ENCODE assay signal across 14 cellular contexts in the genomic region with DNA sequence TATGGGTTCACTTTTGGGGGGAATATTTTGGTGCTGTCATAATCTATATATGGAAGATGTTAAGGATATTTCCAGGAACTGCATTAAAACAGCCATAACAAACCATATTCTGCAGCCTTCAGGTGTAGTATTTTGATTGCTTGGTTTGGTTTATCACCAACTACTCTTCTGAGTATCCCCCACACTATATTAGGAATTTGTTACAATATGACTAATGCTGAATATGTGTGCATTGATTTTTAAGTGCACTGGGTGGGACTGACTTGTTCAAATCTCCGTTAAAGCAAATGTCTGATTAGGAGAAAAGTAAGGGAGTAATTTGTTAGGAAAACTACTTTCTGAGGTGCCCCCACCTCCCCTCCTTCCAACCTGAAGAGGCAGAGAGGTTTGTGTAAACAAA. TPM values are rescaled to one million over a fixed set of nuclear protein-coding genes. Genes with fewer than 3 reads are reported as not detected.
A peak's percentile ranks its signal among the peaks of the same experiment; 100 is the strongest.
DNase-seq lines count a peak whose midpoint lies in the region; ATAC-seq and TF ChIP-seq lines count a peak whose summit lies in the region.
"Had no signal": no experiment of that assay in that cellular context is flagged by ENCODE, and none has a peak within 500 bp of the region (broad histone marks: within the 10 kb centered on the region; RNA-seq: fewer than 3 reads in every experiment).

No MANE protein-coding gene starts in this region.

- no TSS peak for BruUV-seq in PC-3 (replicated peaks; lab: Mats Ljungman, UMichigan)

- H3K4me2 ChIP-seq in PC-3 (ENCODE audit: low read length), result peak overlapping the region; percentile 19; the same call in 1 of the 2 replicates
- peak overlapping the region; percentile 12 for H3K4me2 ChIP-seq in skeletal muscle satellite cell (ENCODE audit: low read length)

- H3K4me1 ChIP-seq in PC-3 (ENCODE audit: insufficient read depth, low read length) (peaks cover 9% of the 10 kb centered on the region; the same call in 1 of the 2 replicates), skeletal muscle satellite cell (ENCODE audit: control insufficient read depth, insufficient read depth, low read length) (peaks cover 36% of the 10 kb centered on the region), upper lobe of left lung (peaks cover 66 to 76% (median 70%) of the 10 kb centered on the region in 4 donors)
- H3K4me1 ChIP-seq: BE2C had no signal

- peaks cover 12% of the 10 kb centered on the region for H3K27me3 Mint-ChIP-seq in activated CD4-positive, alpha-beta T cell treated with anti-CD3 and anti-CD28 coated beads, Interleukin-2, amount 10 ng/mL, durations not matched to agents 24 days and 14 days
- no peaks in the 10 kb centered on the region for H3K27me3 Mint-ChIP-seq in activated T-cell treated with anti-CD3 and anti-CD28 coated beads, Interleukin-2, amount 50 U/mL, for 72 hours (ENCODE audit: low read depth)
- H3K27me3 Mint-ChIP-seq: CD8-positive, alpha-beta memory T cell had no signal

- no peak overlapping the region for H3K4me3 Mint-ChIP-seq in activated CD4-positive, alpha-beta T cell treated with anti-CD3 and anti-CD28 coated beads, Interleukin-2, amount 10 ng/mL, durations not matched to agents 24 days and 14 days
- H3K4me3 Mint-ChIP-seq in activated T-cell treated with anti-CD3 and anti-CD28 coated beads, Interleukin-2, amount 50 U/mL, for 72 hours, result no peak overlapping the region
- H3K4me3 Mint-ChIP-seq: CD4-positive, CD25-positive, alpha-beta regulatory T cell; CD8-positive, alpha-beta memory T cell had no signal

- WGBS in upper lobe of left lung, 2 donors, result 43% methylated on average over 1 of the region's 1 CpG

- no peaks in the 10 kb centered on the region for H4K20me1 ChIP-seq in PC-3 (ENCODE audit: low read length)

- H3K4me3 ChIP-seq in PC-3 (ENCODE audit: low read length), result no peak overlapping the region
- no peak overlapping the region for H3K4me3 ChIP-seq in skeletal muscle satellite cell (ENCODE audit: low read length)
- no peak overlapping the region for H3K4me3 ChIP-seq in upper lobe of left lung

- no peaks in the 10 kb centered on the region for H3K79me2 ChIP-seq in PC-3 (ENCODE audit: low read length)

- H3K4me1 Mint-ChIP-seq in activated CD4-positive, alpha-beta T cell treated with anti-CD3 and anti-CD28 coated beads, Interleukin-2, amount 10 ng/mL, durations not matched to agents 24 days and 14 days, result no peaks in the 10 kb centered on the region
- H3K4me1 Mint-ChIP-seq in activated T-cell treated with anti-CD3 and anti-CD28 coated beads, Interleukin-2, amount 50 U/mL, for 72 hours (ENCODE audit: low read depth), result no peaks in the 10 kb centered on the region
- H3K4me1 Mint-ChIP-seq: CD4-positive, CD25-positive, alpha-beta regulatory T cell; CD8-positive, alpha-beta memory T cell had no signal

- no peak for TF ChIP-seq EP300 in upper lobe of left lung (IDR thresholded peaks at IDR 0.05)

- DNase-seq in HCEC 1CT, result peak; percentile 10
- DNase-seq in PC-3, result peak; percentile 26
- DNase-seq in upper lobe of left lung, result no peak
- no peak for DNase-seq in activated gamma-delta T cell treated with Interleukin-2 at 50 U/mL for 16 hours
- DNase-seq in activated CD4-positive, alpha-beta T cell treated with anti-CD3 and anti-CD28 coated beads, Interleukin-2, amount 10 ng/mL, durations not matched to agents 24 days and 14 days, result no peak
- DNase-seq in activated T-cell treated with anti-CD3 and anti-CD28 coated beads, Interleukin-2, amount 50 U/mL, for 72 hours, result no peak
- DNase-seq: DMS 273 treated with DMSO at 0.1 percent for 48 hours, GOT3, KG1 had no signal

- H3K9ac ChIP-seq in PC-3 (ENCODE audit: low read length), result no peak overlapping the region
- H3K9ac ChIP-seq in skeletal muscle satellite cell (ENCODE audit: low read depth, low read length), result no peak overlapping the region

- H3K9me2 ChIP-seq in PC-3 (replicated peaks; ENCODE audit: low read length), result no peaks in the 10 kb centered on the region

- ATAC-seq in PC-3 (peak; percentile 88), upper lobe of left lung (ENCODE audit: low FRiP score in 2 of 2) (no peak), HG03135 (IDR thresholded peaks at IDR 0.05; ENCODE audit: unreplicated experiment) (no peak)
- ATAC-seq in activated T-cell treated with anti-CD3 and anti-CD28 coated beads, Interleukin-2, amount 50 U/mL, for 72 hours (replicated peaks in 1 of 2), result no peak

- no peak overlapping the region for H2AFZ ChIP-seq in PC-3 (ENCODE audit: low read length)

- TF ChIP-seq CTCF in PC-3 (conservative IDR thresholded peaks at IDR 0.05; ENCODE audit: low read depth, low read length), result no peak
- TF ChIP-seq CTCF in upper lobe of left lung (IDR thresholded peaks at IDR 0.05), result no peak

- H3K9me3 ChIP-seq in PC-3 (ENCODE audit: low read length) (no peaks in the 10 kb centered on the region), skeletal muscle satellite cell (replicated peaks; ENCODE audit: low read length) (no peaks in the 10 kb centered on the region), upper lobe of left lung (no peaks in the 10 kb centered on the region)
- H3K9me3 ChIP-seq: BE2C had no signal

- H3K27ac ChIP-seq in PC-3 (ENCODE audit: low read length) (no peak overlapping the region), upper lobe of left lung (peak overlapping the region in 3 of 4 donors; percentile 19 to 38 (median 20))

- no peaks in the 10 kb centered on the region for H3K27me3 ChIP-seq in PC-3 (ENCODE audit: low read length)
- no peaks in the 10 kb centered on the region for H3K27me3 ChIP-seq in skeletal muscle satellite cell (ENCODE audit: control insufficient read depth, insufficient read depth, low read length)
- H3K27me3 ChIP-seq in upper lobe of left lung, result no peaks in the 10 kb centered on the region
- H3K27me3 ChIP-seq: BE2C had no signal

- no peaks in the 10 kb centered on the region for H3K36me3 ChIP-seq in PC-3 (ENCODE audit: low read depth, low read length)
- no peaks in the 10 kb centered on the region for H3K36me3 ChIP-seq in skeletal muscle satellite cell (ENCODE audit: insufficient read depth, low read length)
- no peaks in the 10 kb centered on the region for H3K36me3 ChIP-seq in upper lobe of left lung
- H3K36me3 ChIP-seq: BE2C had no signal

- no peaks in the 10 kb centered on the region for H3F3A ChIP-seq in PC-3 (ENCODE audit: low read length, unreplicated experiment)

- intact Hi-C loops in PC-3 (cut with micrococcal nuclease), result no loop called here
- intact Hi-C loops in activated CD4-positive, alpha-beta T cell treated with anti-CD3 and anti-CD28 coated beads, Interleukin-2, amount 10 ng/mL, durations not matched to agents 24 days and 14 days (cut with micrococcal nuclease), result loop anchor here (2.0 kb wide), 1 partner anchor 397 kb away; no protein-coding TSS in a partner anchor

- no peak for TF ChIP-seq POLR2A in upper lobe of left lung (IDR thresholded peaks at IDR 0.05)

- no peaks in the 10 kb centered on the region for H3K9me3 Mint-ChIP-seq in activated CD4-positive, alpha-beta T cell treated with anti-CD3 and anti-CD28 coated beads, Interleukin-2, amount 10 ng/mL, durations not matched to agents 24 days and 14 days
- no peaks in the 10 kb centered on the region for H3K9me3 Mint-ChIP-seq in activated T-cell treated with anti-CD3 and anti-CD28 coated beads, Interleukin-2, amount 50 U/mL, for 72 hours
- H3K9me3 Mint-ChIP-seq: CD4-positive, CD25-positive, alpha-beta regulatory T cell; CD8-positive, alpha-beta memory T cell had no signal

- POLR2A ChIA-PET in PC-3 (lab: Charles Lee; ENCODE audit: unreplicated experiment), result no interaction called here

- H3K36me3 Mint-ChIP-seq in activated CD4-positive, alpha-beta T cell treated with anti-CD3 and anti-CD28 coated beads, Interleukin-2, amount 10 ng/mL, durations not matched to agents 24 days and 14 days (ENCODE audit: low read depth), result no peaks in the 10 kb centered on the region
- no peaks in the 10 kb centered on the region for H3K36me3 Mint-ChIP-seq in activated T-cell treated with anti-CD3 and anti-CD28 coated beads, Interleukin-2, amount 50 U/mL, for 72 hours (ENCODE audit: insufficient read depth in 2 of 2)
- H3K36me3 Mint-ChIP-seq: CD4-positive, CD25-positive, alpha-beta regulatory T cell; CD8-positive, alpha-beta memory T cell had no signal

- no peak overlapping the region for H3K27ac Mint-ChIP-seq in activated CD4-positive, alpha-beta T cell treated with anti-CD3 and anti-CD28 coated beads, Interleukin-2, amount 10 ng/mL, durations not matched to agents 24 days and 14 days
- H3K27ac Mint-ChIP-seq in activated T-cell treated with anti-CD3 and anti-CD28 coated beads, Interleukin-2, amount 50 U/mL, for 72 hours, result no peak overlapping the region
- H3K27ac Mint-ChIP-seq: CD4-positive, CD25-positive, alpha-beta regulatory T cell; CD8-positive, alpha-beta memory T cell had no signal

- CTCF ChIA-PET in PC-3 (lab: Charles Lee), result no interaction called here

RNA-seq across cellular contexts. Expression of gene SPTBN1, which starts 47.7 kb away (rescaled TPM):
- total RNA-seq in PC-3 (2014; rRNA removed) (202 and 235 TPM in 2 replicates), upper lobe of left lung (100 to 1,000 TPM; 449 to 911 (median 654) TPM)
- 214 and 220 TPM in 2 replicates for total RNA-seq in skeletal muscle satellite cell (2012; rRNA removed)
- total RNA-seq in activated CD4-positive, alpha-beta T cell treated with anti-CD3 and anti-CD28 coated beads, Interleukin-2, amount 10 ng/mL, durations not matched to agents 24 days and 14 days, result 52.6 and 53.8 TPM in 2 replicates
- 100 to 1,000 TPM; 120 to 136 TPM for total RNA-seq in activated T-cell treated with anti-CD3 and anti-CD28 coated beads, Interleukin-2, amount 50 U/mL, for 72 hours

Comparison
In these comparisons a context has a peak if more than half of its experiments do, and no peak if none do; other contexts are left out.
1. DNase-seq: peak in HCEC 1CT (single experiment) and PC-3 (single experiment); none in upper lobe of left lung (0 of 2), activated gamma-delta T cell treated with Interleukin-2 at 50 U/mL for 16 hours (single experiment), activated CD4-positive, alpha-beta T cell treated with anti-CD3 and anti-CD28 coated beads, Interleukin-2, amount 10 ng/mL, durations not matched to agents 24 days and 14 days (single experiment) and activated T-cell treated with anti-CD3 and anti-CD28 coated beads, Interleukin-2, amount 50 U/mL, for 72 hours (0 of 2).